ENCODE assay signal across 35 cellular contexts in genomic region chr1:34621916-34622315, GRCh38.
DNase-seq lines count a peak whose midpoint lies in the region; ATAC-seq, FAIRE-seq and TF ChIP-seq lines count a peak whose summit lies in the region.
"Had no signal": no experiment of that assay in that cellular context is flagged by ENCODE, and none has a peak within 500 bp of the region (broad histone marks: within the 10 kb centered on the region; RNA-seq: fewer than 3 reads in every experiment).

No MANE protein-coding gene starts in this region.

- ATAC-seq in GM12878: no peak
- ATAC-seq: A549; CD8-positive, alpha-beta T cell had no signal

- H3K9me3 ChIP-seq in GM12878 (replicated peaks; ENCODE audit: control insufficient read depth, insufficient read depth, low read length) (no peaks in the 10 kb centered on the region), trophoblast cell (ENCODE audit: insufficient read depth, low read depth, low read length) (no peaks in the 10 kb centered on the region)
- H3K9me3 ChIP-seq: A549; BE2C; BLaER1; BLaER1 treated with 17β-estradiol and CSF1 and Interleukin-3, amounts not matched to agents 10 nM and 100 nM; Caco-2 had no signal

- no peak overlapping the region for H2BK5ac ChIP-seq in trophoblast cell (ENCODE audit: low read depth, low read length, poor library complexity)

- DNase-seq in GM12878 (ENCODE audit: low read depth, low spot score) (no peak), bronchial epithelial cell (ENCODE audit: low read depth) (no peak), trophoblast cell (peak; percentile 83 to 89), KG1 (lab: John Stamatoyannopoulos, UW) (no peak)
- no peak for DNase-seq in activated naive CD4-positive, alpha-beta T cell treated with anti-CD3 and anti-CD28 coated beads for 36 hours
- no peak for DNase-seq in activated CD4-positive, alpha-beta T cell treated with anti-CD3 and anti-CD28 coated beads, Interleukin-2, amount 10 ng/mL, durations not matched to agents 24 days and 14 days
- DNase-seq: 8988T; ACHN; AML-193; BE2C; C1 segment of cervical spinal cord; Caco-2; Calu3; CD4-positive, alpha-beta memory T cell; CD4-positive, alpha-beta T cell; CD4-positive, CD25-positive, alpha-beta regulatory T cell; CD8-positive, alpha-beta memory T cell; CD8-positive, alpha-beta T cell; COR-L47; DMS 273 treated with DMSO at 0.1 percent for 48 hours; DMS153; DMS53; DMS79; DMS79 treated with DMSO at 0.1 percent for 48 hours; DND-41; EL had no signal

- TF ChIP-seq RAD21 in GM12878 (IDR thresholded peaks at IDR 0.05; ENCODE audit: insufficient read depth, low read depth, low read length): no peak

- in situ Hi-C loops in GM12878 (cut with MboI): no loop called here

- no peak overlapping the region for H4K91ac ChIP-seq in trophoblast cell (ENCODE audit: low read depth, low read length)

- H2AFZ ChIP-seq in GM12878 (ENCODE audit: control insufficient read depth, low read depth, low read length) (no peak overlapping the region), trophoblast cell (ENCODE audit: insufficient read depth, low read length, poor library complexity) (no peak overlapping the region)

- H3K18ac ChIP-seq in trophoblast cell (ENCODE audit: low read length): no peak overlapping the region

- no peak overlapping the region for H3K23ac ChIP-seq in trophoblast cell (ENCODE audit: low read length)

- POLR2A ChIA-PET in GM12878 (lab: Charles Lee): no interaction called here

- no peaks in the 10 kb centered on the region for H3K79me1 ChIP-seq in trophoblast cell (ENCODE audit: low read length)

- SMC1A ChIA-PET in GM12878 (lab: Charles Lee; ENCODE audit: uncharacterized antibody, unreplicated experiment): no interaction called here

- H4K8ac ChIP-seq in trophoblast cell (ENCODE audit: low read depth, low read length): no peak overlapping the region

- no peak overlapping the region for H3K27ac Mint-ChIP-seq in activated naive CD4-positive, alpha-beta T cell treated with anti-CD3 and anti-CD28 coated beads for 36 hours
- H3K27ac Mint-ChIP-seq in activated CD4-positive, alpha-beta T cell treated with anti-CD3 and anti-CD28 coated beads, Interleukin-2, amount 10 ng/mL, durations not matched to agents 24 days and 14 days: no peak overlapping the region
- H3K27ac Mint-ChIP-seq: B cell; CD14-positive monocyte; CD4-positive, alpha-beta memory T cell; CD4-positive, alpha-beta T cell; CD4-positive, CD25-positive, alpha-beta regulatory T cell; CD8-positive, alpha-beta memory T cell; CD8-positive, alpha-beta T cell had no signal

- TF ChIP-seq EP300 in GM12878 (IDR thresholded peaks at IDR 0.05; ENCODE audit: borderline replicate concordance in 1 of 2, control insufficient read depth in 1 of 2, low read depth in 2 of 2, low read length in 2 of 2): no peak

- TF ChIP-seq CTCF in GM12878 (IDR thresholded peaks at IDR 0.05 in 2 of 3, conservative IDR thresholded peaks at IDR 0.05 in 1 of 3; ENCODE audit: control insufficient read depth in 2 of 3, extremely low read depth in 1 of 3, insufficient read depth in 1 of 3, low read depth in 3 of 3, low read length in 3 of 3): no peak
- TF ChIP-seq CTCF in bronchial epithelial cell (IDR thresholded peaks at IDR 0.05; ENCODE audit: insufficient read depth, low read length, severe bottlenecking): no peak

- H3K9ac ChIP-seq in GM12878 (ENCODE audit: control insufficient read depth, insufficient read depth, low read length) (no peak overlapping the region), trophoblast cell (ENCODE audit: low read length) (no peak overlapping the region)
- H3K9ac ChIP-seq: BLaER1; BLaER1 treated with 17β-estradiol and CSF1 and Interleukin-3, amounts not matched to agents 10 nM and 100 nM had no signal

- CTCF ChIA-PET in GM12878 (lab: Yijun Ruan, JAX): no interaction called here
- CTCF ChIA-PET in activated naive CD4-positive, alpha-beta T cell treated with anti-CD3 and anti-CD28 coated beads for 36 hours (lab: Charles Lee): no interaction called here

- peaks cover 12% of the 10 kb centered on the region for H3K27me3 Mint-ChIP-seq in activated naive CD4-positive, alpha-beta T cell treated with anti-CD3 and anti-CD28 coated beads for 36 hours (ENCODE audit: low read depth)
- H3K27me3 Mint-ChIP-seq in activated CD4-positive, alpha-beta T cell treated with anti-CD3 and anti-CD28 coated beads, Interleukin-2, amount 10 ng/mL, durations not matched to agents 24 days and 14 days: peaks cover 3% of the 10 kb centered on the region
- H3K27me3 Mint-ChIP-seq: CD4-positive, CD25-positive, alpha-beta regulatory T cell had no signal

- TF ChIP-seq POLR2A in GM12878 (IDR thresholded peaks at IDR 0.05; ENCODE audit: low read depth, low read length): no peak

- WGBS in GM12878 (ENCODE audit: insufficient coverage, insufficient replicate concordance, low lambda C conversion rate, missing lambda C conversion rate): 0% methylated on average over 4 of the region's 4 CpGs
- no CpG with 5 or more reads among the region's 4 CpGs for WGBS in trophoblast cell (ENCODE audit: extremely low coverage, insufficient coverage, insufficient read length)

- H3K4me2 ChIP-seq in GM12878 (ENCODE audit: control insufficient read depth, insufficient read depth) (no peak overlapping the region), trophoblast cell (ENCODE audit: low read length) (no peak overlapping the region)
- H3K4me2 ChIP-seq: A549; BLaER1; BLaER1 treated with 17β-estradiol and CSF1 and Interleukin-3, amounts not matched to agents 10 nM and 100 nM had no signal

- H3K4me3 Mint-ChIP-seq in activated naive CD4-positive, alpha-beta T cell treated with anti-CD3 and anti-CD28 coated beads for 36 hours: no peak overlapping the region
- no peak overlapping the region for H3K4me3 Mint-ChIP-seq in activated CD4-positive, alpha-beta T cell treated with anti-CD3 and anti-CD28 coated beads, Interleukin-2, amount 10 ng/mL, durations not matched to agents 24 days and 14 days
- H3K4me3 Mint-ChIP-seq: B cell; CD14-positive monocyte; CD4-positive, alpha-beta memory T cell; CD4-positive, alpha-beta T cell; CD4-positive, CD25-positive, alpha-beta regulatory T cell; CD8-positive, alpha-beta memory T cell; CD8-positive, alpha-beta T cell had no signal

- H4K12ac ChIP-seq in trophoblast cell (ENCODE audit: low read depth, low read length): no peak overlapping the region

- H3K27me3 ChIP-seq in GM12878 (replicated peaks in 1 of 2; ENCODE audit: control insufficient read depth in 2 of 2, insufficient read depth in 2 of 2, low read length in 1 of 2) (peaks cover 0 to 8% of the 10 kb centered on the region in 2 experiments; a peak in 1 of 4 replicates), bronchial epithelial cell (ENCODE audit: control insufficient read depth, insufficient read depth, low read length) (no peaks in the 10 kb centered on the region), trophoblast cell (ENCODE audit: insufficient read depth, low read length) (no peaks in the 10 kb centered on the region)
- H3K27me3 ChIP-seq: BE2C; BLaER1; BLaER1 treated with 17β-estradiol and CSF1 and Interleukin-3, amounts not matched to agents 10 nM and 100 nM had no signal

- RAD21 ChIA-PET in GM12878 (lab: Charles Lee; ENCODE audit: unreplicated experiment): no interaction called here

- H3K14ac ChIP-seq in trophoblast cell (ENCODE audit: low read length): no peak overlapping the region

- no peaks in the 10 kb centered on the region for H4K20me1 ChIP-seq in GM12878 (ENCODE audit: control insufficient read depth, insufficient read depth)
- H4K20me1 ChIP-seq: BLaER1; BLaER1 treated with 17β-estradiol and CSF1 and Interleukin-3, amounts not matched to agents 10 nM and 100 nM had no signal

- no peaks in the 10 kb centered on the region for H3K9me3 Mint-ChIP-seq in activated naive CD4-positive, alpha-beta T cell treated with anti-CD3 and anti-CD28 coated beads for 36 hours
- H3K9me3 Mint-ChIP-seq in activated CD4-positive, alpha-beta T cell treated with anti-CD3 and anti-CD28 coated beads, Interleukin-2, amount 10 ng/mL, durations not matched to agents 24 days and 14 days: no peaks in the 10 kb centered on the region
- H3K9me3 Mint-ChIP-seq: CD4-positive, alpha-beta T cell; CD8-positive, alpha-beta memory T cell; CD8-positive, alpha-beta T cell had no signal

- H3K36me3 Mint-ChIP-seq in activated naive CD4-positive, alpha-beta T cell treated with anti-CD3 and anti-CD28 coated beads for 36 hours (ENCODE audit: low read depth): no peaks in the 10 kb centered on the region
- H3K36me3 Mint-ChIP-seq in activated CD4-positive, alpha-beta T cell treated with anti-CD3 and anti-CD28 coated beads, Interleukin-2, amount 10 ng/mL, durations not matched to agents 24 days and 14 days (ENCODE audit: low read depth): no peaks in the 10 kb centered on the region
- H3K36me3 Mint-ChIP-seq: CD14-positive monocyte; CD4-positive, alpha-beta memory T cell; CD4-positive, CD25-positive, alpha-beta regulatory T cell; CD8-positive, alpha-beta memory T cell; CD8-positive, alpha-beta T cell had no signal

- no peak overlapping the region for H2BK12ac ChIP-seq in trophoblast cell (ENCODE audit: low read length)

- H3K79me2 ChIP-seq in GM12878 (ENCODE audit: control insufficient read depth, insufficient read depth, low read length) (no peaks in the 10 kb centered on the region), trophoblast cell (ENCODE audit: control insufficient read depth, insufficient read depth, low read length, poor library complexity) (no peaks in the 10 kb centered on the region)

- BruUV-seq in GM12878 (replicated peaks; lab: Mats Ljungman, UMichigan): no TSS peak

- H3K4ac ChIP-seq in trophoblast cell (ENCODE audit: low read depth, low read length): no peak overlapping the region

- no peaks in the 10 kb centered on the region for H3K36me3 ChIP-seq in GM12878 (ENCODE audit: control insufficient read depth in 2 of 2, insufficient read depth in 2 of 2, low read length in 1 of 2)
- H3K36me3 ChIP-seq in bronchial epithelial cell (ENCODE audit: control insufficient read depth, insufficient read depth, low read length): no peaks in the 10 kb centered on the region
- no peaks in the 10 kb centered on the region for H3K36me3 ChIP-seq in trophoblast cell (ENCODE audit: control insufficient read depth in 1 of 2, insufficient read depth in 2 of 2, low read length in 2 of 2)
- H3K36me3 ChIP-seq: BE2C; BLaER1; BLaER1 treated with 17β-estradiol and CSF1 and Interleukin-3, amounts not matched to agents 10 nM and 100 nM had no signal

- intact Hi-C loops in GM12878 (cut with micrococcal nuclease; ENCODE audit: unreplicated experiment): no loop called here
- intact Hi-C loops in activated naive CD4-positive, alpha-beta T cell treated with anti-CD3 and anti-CD28 coated beads for 36 hours (cut with micrococcal nuclease): no loop called here
- intact Hi-C loops in activated CD4-positive, alpha-beta T cell treated with anti-CD3 and anti-CD28 coated beads, Interleukin-2, amount 10 ng/mL, durations not matched to agents 24 days and 14 days (cut with micrococcal nuclease): no loop called here

- H3K4me3 ChIP-seq in GM12878 (no peak overlapping the region), bronchial epithelial cell (ENCODE audit: low read depth, low read length) (no peak overlapping the region), trophoblast cell (ENCODE audit: low read depth, low read length) (no peak overlapping the region)
- H3K4me3 ChIP-seq: A549; BLaER1; BLaER1 treated with 17β-estradiol and CSF1 and Interleukin-3, amounts not matched to agents 10 nM and 100 nM had no signal

- no peak overlapping the region for H2BK120ac ChIP-seq in trophoblast cell (ENCODE audit: insufficient read depth, low read length, poor library complexity)

- H3K4me1 ChIP-seq in GM12878 (ENCODE audit: control insufficient read depth, insufficient read depth, low read length): no peaks in the 10 kb centered on the region
- no peaks in the 10 kb centered on the region for H3K4me1 ChIP-seq in trophoblast cell (ENCODE audit: control insufficient read depth in 1 of 2, insufficient read depth in 2 of 2, low read length in 2 of 2)
- H3K4me1 ChIP-seq: A549, BE2C, BLaER1, Caco-2 had no signal

- no peaks in the 10 kb centered on the region for H3K4me1 Mint-ChIP-seq in activated naive CD4-positive, alpha-beta T cell treated with anti-CD3 and anti-CD28 coated beads for 36 hours (ENCODE audit: low read depth)
- H3K4me1 Mint-ChIP-seq in activated CD4-positive, alpha-beta T cell treated with anti-CD3 and anti-CD28 coated beads, Interleukin-2, amount 10 ng/mL, durations not matched to agents 24 days and 14 days: no peaks in the 10 kb centered on the region
- H3K4me1 Mint-ChIP-seq: B cell; CD14-positive monocyte; CD4-positive, CD25-positive, alpha-beta regulatory T cell; CD8-positive, alpha-beta memory T cell had no signal

- FAIRE-seq in GM12878 (lab: Jason Lieb, UNC) (peak; percentile 13), bronchial epithelial cell (lab: Jason Lieb, UNC) (peak; percentile 60)
- FAIRE-seq: A204.1, A549, D721Med had no signal

- H2AK5ac ChIP-seq in trophoblast cell (ENCODE audit: low read length): no peak overlapping the region

- H3K27ac ChIP-seq in GM12878 (ENCODE audit: control insufficient read depth, insufficient read depth) (no peak overlapping the region), trophoblast cell (ENCODE audit: low read depth, low read length) (no peak overlapping the region)
- H3K27ac ChIP-seq: 22Rv1; A549; BLaER1; BLaER1 treated with 17β-estradiol and CSF1 and Interleukin-3, amounts not matched to agents 10 nM and 100 nM; C4-2B had no signal

Comparison
In these comparisons a context has a peak if more than half of its experiments do, and no peak if none do; other contexts are left out.
1. DNase-seq: peak in trophoblast cell (2 of 2); none in GM12878 (single experiment), bronchial epithelial cell (single experiment), KG1 (single experiment), activated naive CD4-positive, alpha-beta T cell treated with anti-CD3 and anti-CD28 coated beads for 36 hours (single experiment) and activated CD4-positive, alpha-beta T cell treated with anti-CD3 and anti-CD28 coated beads, Interleukin-2, amount 10 ng/mL, durations not matched to agents 24 days and 14 days (single experiment).